Comparison of ENCODE assay signal across 16 cellular contexts in genomic region chr3:180358179-180358578, GRCh38.
DNase-seq lines count a peak whose midpoint lies in the region; ATAC-seq lines count a peak whose summit lies in the region.
"Had no signal": no experiment of that assay in that cellular context is flagged by ENCODE, and none has a peak within 500 bp of the region (broad histone marks: within the 10 kb centered on the region; RNA-seq: fewer than 3 reads in every experiment).

No MANE protein-coding gene starts in this region.

- H3K9me3 ChIP-seq in MG63: no peaks in the 10 kb centered on the region
- H3K9me3 ChIP-seq: Peyer's patch had no signal

- H3K36me3 ChIP-seq in MG63: no peaks in the 10 kb centered on the region
- H3K36me3 ChIP-seq: Peyer's patch had no signal

- DNase-seq in ELR (ENCODE audit: low read depth): peak; percentile 75
- peak; percentile 17 for DNase-seq in MG63
- peak; percentile 30 for DNase-seq in dermis blood vessel endothelial cell
- peak; percentile 2 for DNase-seq in kidney tubule cell (ENCODE audit: low spot score)
- no peak for DNase-seq in cortex of kidney (lab: John Stamatoyannopoulos, UW)
- DNase-seq in NCI-H1417 (lab: John Stamatoyannopoulos, UW): no peak
- DNase-seq: C1 segment of cervical spinal cord, DMS153, NCI-H1105 treated with DMSO at 0.1 percent for 48 hours, NCI-H187 treated with DMSO at 0.1 percent for 48 hours, NCI-H510A, NCI-H82, Peyer's patch, SIG-M5, SW 1271 had no signal

- no peak for ATAC-seq in GM21528 (IDR thresholded peaks at IDR 0.05; ENCODE audit: low FRiP score, unreplicated experiment)

- no peak overlapping the region for H3K4me3 ChIP-seq in MG63
- H3K4me3 ChIP-seq: Peyer's patch had no signal

- no peaks in the 10 kb centered on the region for H3K27me3 ChIP-seq in MG63
- H3K27me3 ChIP-seq: Peyer's patch had no signal

Comparison
In these comparisons a context has a peak if more than half of its experiments do, and no peak if none do; other contexts are left out.
1. DNase-seq: peak in ELR (single experiment), MG63 (single experiment), dermis blood vessel endothelial cell (single experiment) and kidney tubule cell (single experiment); none in cortex of kidney (single experiment) and NCI-H1417 (0 of 3).